In the genomic region with DNA sequence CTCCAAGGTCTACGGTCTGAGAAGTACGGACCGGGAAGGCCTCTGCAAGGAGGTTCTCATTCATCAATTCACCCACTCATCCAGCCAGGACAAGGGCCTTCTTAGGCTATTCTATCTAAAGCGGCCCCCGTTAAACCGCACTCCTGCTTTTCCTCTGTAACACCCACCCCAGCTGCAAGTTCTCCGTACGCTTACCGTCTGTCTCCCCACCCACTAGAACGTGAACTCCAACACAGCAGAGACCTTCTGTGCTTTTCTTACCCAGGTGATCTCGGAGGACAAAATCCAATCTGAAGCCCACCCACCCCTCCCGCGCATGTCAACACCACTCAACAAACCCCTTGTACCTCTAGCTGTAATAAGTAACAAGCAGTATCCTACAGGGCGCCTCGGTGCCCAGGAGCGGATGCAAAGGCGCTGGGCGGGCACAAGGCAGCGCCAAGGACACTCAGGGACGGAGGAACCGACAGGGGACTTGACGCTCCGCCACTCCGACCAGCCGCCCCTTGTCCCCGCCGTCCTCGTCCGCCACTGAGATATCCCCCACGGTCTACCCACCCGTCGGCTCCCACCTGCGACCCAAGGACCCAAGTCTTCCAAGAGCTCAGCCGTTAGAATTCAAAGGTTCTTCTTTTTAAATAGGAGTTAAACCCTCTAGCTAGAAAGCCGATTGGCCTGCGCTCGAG, we compare ENCODE assay signal across 1 cellular context.
TF ChIP-seq lines count a peak whose summit lies in the region.

A gene (minus strand): TSS at position 620 of the 686 bp plus-strand sequence. CDS start 4,018 bp downstream, outside the sequence.

TF ChIP-seq in HepG2, 621 proteins besides CTCF, POLR2A, EP300 and RAD21 (continued from another document and continues in another):
- TF ChIP-seq, protein P1, sequence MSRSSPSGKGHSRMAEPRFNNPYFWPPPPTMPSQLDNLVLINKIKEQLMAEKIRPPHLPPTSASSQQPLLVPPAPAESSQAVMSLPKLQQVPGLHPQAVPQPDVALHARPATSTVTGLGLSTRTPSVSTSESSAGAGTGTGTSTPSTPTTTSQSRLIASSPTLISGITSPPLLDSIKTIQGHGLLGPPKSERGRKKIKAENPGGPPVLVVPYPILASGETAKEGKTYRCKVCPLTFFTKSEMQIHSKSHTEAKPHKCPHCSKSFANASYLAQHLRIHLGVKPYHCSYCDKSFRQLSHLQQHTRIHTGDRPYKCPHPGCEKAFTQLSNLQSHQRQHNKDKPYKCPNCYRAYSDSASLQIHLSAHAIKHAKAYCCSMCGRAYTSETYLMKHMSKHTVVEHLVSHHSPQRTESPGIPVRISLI (CRISPR knock-in tag; IDR thresholded peaks at IDR 0.05; ENCODE audit: borderline replicate concordance): peak; percentile 50; the same call in 1 of the 2 replicates
- TF ChIP-seq ZNF558 (CRISPR knock-in tag; IDR thresholded peaks at IDR 0.05; ENCODE audit: borderline replicate concordance): peak; percentile 53
- 0 out of 2 replicates have a peak, but pooled peaks have one; percentile 31 for TF ChIP-seq RARG (CRISPR knock-in tag; IDR thresholded peaks at IDR 0.05; ENCODE audit: low read depth)
- 0 out of 2 replicates have a peak, but pooled peaks have one; percentile 47 for TF ChIP-seq ZNF354B (CRISPR knock-in tag; IDR thresholded peaks at IDR 0.05)
- TF ChIP-seq ZNF772 (CRISPR knock-in tag; IDR thresholded peaks at IDR 0.05): peak; percentile 5; the same call in 1 of the 2 replicates
- TF ChIP-seq ZFX (CRISPR knock-in tag; IDR thresholded peaks at IDR 0.05; ENCODE audit: low read depth): no peak
- TF ChIP-seq, protein P2, sequence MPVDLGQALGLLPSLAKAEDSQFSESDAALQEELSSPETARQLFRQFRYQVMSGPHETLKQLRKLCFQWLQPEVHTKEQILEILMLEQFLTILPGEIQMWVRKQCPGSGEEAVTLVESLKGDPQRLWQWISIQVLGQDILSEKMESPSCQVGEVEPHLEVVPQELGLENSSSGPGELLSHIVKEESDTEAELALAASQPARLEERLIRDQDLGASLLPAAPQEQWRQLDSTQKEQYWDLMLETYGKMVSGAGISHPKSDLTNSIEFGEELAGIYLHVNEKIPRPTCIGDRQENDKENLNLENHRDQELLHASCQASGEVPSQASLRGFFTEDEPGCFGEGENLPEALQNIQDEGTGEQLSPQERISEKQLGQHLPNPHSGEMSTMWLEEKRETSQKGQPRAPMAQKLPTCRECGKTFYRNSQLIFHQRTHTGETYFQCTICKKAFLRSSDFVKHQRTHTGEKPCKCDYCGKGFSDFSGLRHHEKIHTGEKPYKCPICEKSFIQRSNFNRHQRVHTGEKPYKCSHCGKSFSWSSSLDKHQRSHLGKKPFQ (CRISPR knock-in tag; IDR thresholded peaks at IDR 0.05; ENCODE audit: insufficient replicate concordance): peak; percentile 73
- TF ChIP-seq, protein P3, sequence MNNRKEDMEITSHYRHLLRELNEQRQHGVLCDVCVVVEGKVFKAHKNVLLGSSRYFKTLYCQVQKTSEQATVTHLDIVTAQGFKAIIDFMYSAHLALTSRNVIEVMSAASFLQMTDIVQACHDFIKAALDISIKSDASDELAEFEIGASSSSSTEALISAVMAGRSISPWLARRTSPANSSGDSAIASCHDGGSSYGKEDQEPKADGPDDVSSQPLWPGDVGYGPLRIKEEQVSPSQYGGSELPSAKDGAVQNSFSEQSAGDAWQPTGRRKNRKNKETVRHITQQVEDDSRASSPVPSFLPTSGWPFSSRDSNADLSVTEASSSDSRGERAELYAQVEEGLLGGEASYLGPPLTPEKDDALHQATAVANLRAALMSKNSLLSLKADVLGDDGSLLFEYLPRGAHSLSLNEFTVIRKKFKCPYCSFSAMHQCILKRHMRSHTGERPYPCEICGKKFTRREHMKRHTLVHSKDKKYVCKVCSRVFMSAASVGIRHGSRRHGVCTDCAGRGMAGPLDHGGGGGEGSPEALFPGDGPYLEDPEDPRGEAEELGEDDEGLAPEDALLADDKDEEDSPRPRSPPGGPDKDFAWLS (CRISPR knock-in tag; IDR thresholded peaks at IDR 0.05; ENCODE audit: borderline replicate concordance): 0 out of 2 replicates have a peak, but pooled peaks have one; percentile 39
- no peak for TF ChIP-seq ZNF264 (CRISPR knock-in tag; IDR thresholded peaks at IDR 0.05)
- peak; percentile 16; the same call in 1 of the 2 replicates for TF ChIP-seq ZNF343 (CRISPR knock-in tag; IDR thresholded peaks at IDR 0.05)
- TF ChIP-seq LCORL (IDR thresholded peaks at IDR 0.05): no peak
- no peak for TF ChIP-seq LCORL (CRISPR knock-in tag; IDR thresholded peaks at IDR 0.05)
- TF ChIP-seq, protein P4, sequence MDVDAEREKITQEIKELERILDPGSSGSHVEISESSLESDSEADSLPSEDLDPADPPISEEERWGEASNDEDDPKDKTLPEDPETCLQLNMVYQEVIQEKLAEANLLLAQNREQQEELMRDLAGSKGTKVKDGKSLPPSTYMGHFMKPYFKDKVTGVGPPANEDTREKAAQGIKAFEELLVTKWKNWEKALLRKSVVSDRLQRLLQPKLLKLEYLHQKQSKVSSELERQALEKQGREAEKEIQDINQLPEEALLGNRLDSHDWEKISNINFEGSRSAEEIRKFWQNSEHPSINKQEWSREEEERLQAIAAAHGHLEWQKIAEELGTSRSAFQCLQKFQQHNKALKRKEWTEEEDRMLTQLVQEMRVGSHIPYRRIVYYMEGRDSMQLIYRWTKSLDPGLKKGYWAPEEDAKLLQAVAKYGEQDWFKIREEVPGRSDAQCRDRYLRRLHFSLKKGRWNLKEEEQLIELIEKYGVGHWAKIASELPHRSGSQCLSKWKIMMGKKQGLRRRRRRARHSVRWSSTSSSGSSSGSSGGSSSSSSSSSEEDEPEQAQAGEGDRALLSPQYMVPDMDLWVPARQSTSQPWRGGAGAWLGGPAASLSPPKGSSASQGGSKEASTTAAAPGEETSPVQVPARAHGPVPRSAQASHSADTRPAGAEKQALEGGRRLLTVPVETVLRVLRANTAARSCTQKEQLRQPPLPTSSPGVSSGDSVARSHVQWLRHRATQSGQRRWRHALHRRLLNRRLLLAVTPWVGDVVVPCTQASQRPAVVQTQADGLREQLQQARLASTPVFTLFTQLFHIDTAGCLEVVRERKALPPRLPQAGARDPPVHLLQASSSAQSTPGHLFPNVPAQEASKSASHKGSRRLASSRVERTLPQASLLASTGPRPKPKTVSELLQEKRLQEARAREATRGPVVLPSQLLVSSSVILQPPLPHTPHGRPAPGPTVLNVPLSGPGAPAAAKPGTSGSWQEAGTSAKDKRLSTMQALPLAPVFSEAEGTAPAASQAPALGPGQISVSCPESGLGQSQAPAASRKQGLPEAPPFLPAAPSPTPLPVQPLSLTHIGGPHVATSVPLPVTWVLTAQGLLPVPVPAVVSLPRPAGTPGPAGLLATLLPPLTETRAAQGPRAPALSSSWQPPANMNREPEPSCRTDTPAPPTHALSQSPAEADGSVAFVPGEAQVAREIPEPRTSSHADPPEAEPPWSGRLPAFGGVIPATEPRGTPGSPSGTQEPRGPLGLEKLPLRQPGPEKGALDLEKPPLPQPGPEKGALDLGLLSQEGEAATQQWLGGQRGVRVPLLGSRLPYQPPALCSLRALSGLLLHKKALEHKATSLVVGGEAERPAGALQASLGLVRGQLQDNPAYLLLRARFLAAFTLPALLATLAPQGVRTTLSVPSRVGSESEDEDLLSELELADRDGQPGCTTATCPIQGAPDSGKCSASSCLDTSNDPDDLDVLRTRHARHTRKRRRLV (CRISPR knock-in tag; IDR thresholded peaks at IDR 0.05): peak; percentile 78
- TF ChIP-seq PHF8 (CRISPR knock-in tag; IDR thresholded peaks at IDR 0.05): 0 out of 2 replicates have a peak, but pooled peaks have one; percentile 6
- TF ChIP-seq SNAI1 (CRISPR knock-in tag; IDR thresholded peaks at IDR 0.05; ENCODE audit: borderline replicate concordance): peak; percentile 96; the same call in 1 of the 2 replicates
- TF ChIP-seq, protein P5, sequence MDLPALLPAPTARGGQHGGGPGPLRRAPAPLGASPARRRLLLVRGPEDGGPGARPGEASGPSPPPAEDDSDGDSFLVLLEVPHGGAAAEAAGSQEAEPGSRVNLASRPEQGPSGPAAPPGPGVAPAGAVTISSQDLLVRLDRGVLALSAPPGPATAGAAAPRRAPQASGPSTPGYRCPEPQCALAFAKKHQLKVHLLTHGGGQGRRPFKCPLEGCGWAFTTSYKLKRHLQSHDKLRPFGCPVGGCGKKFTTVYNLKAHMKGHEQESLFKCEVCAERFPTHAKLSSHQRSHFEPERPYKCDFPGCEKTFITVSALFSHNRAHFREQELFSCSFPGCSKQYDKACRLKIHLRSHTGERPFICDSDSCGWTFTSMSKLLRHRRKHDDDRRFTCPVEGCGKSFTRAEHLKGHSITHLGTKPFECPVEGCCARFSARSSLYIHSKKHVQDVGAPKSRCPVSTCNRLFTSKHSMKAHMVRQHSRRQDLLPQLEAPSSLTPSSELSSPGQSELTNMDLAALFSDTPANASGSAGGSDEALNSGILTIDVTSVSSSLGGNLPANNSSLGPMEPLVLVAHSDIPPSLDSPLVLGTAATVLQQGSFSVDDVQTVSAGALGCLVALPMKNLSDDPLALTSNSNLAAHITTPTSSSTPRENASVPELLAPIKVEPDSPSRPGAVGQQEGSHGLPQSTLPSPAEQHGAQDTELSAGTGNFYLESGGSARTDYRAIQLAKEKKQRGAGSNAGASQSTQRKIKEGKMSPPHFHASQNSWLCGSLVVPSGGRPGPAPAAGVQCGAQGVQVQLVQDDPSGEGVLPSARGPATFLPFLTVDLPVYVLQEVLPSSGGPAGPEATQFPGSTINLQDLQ (CRISPR knock-in tag; IDR thresholded peaks at IDR 0.05): peak; percentile 26; the same call in 1 of the 2 replicates
- no peak for TF ChIP-seq ZKSCAN1 (IDR thresholded peaks at IDR 0.05; ENCODE audit: low read length)
- TF ChIP-seq, protein P6, sequence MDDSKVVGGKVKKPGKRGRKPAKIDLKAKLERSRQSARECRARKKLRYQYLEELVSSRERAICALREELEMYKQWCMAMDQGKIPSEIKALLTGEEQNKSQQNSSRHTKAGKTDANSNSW (CRISPR knock-in tag; IDR thresholded peaks at IDR 0.05; ENCODE audit: borderline replicate concordance): no peak
- TF ChIP-seq, protein P7, sequence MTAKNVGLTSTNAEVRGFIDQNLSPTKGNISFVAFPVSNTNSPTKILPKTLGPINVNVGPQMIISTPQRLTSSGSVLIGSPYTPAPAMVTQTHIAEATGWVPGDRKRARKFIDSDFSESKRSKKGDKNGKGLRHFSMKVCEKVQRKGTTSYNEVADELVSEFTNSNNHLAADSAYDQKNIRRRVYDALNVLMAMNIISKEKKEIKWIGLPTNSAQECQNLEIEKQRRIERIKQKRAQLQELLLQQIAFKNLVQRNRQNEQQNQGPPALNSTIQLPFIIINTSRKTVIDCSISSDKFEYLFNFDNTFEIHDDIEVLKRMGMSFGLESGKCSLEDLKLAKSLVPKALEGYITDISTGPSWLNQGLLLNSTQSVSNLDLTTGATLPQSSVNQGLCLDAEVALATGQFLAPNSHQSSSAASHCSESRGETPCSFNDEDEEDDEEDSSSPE (CRISPR knock-in tag; IDR thresholded peaks at IDR 0.05): no peak
- TF ChIP-seq EED (CRISPR knock-in tag; IDR thresholded peaks at IDR 0.05): peak; percentile 44; the same call in 1 of the 2 replicates
- 0 out of 2 replicates have a peak, but pooled peaks have one; percentile 16 for TF ChIP-seq ZBTB8A (CRISPR knock-in tag; IDR thresholded peaks at IDR 0.05; ENCODE audit: borderline replicate concordance, low read depth)
- no peak for TF ChIP-seq JUND (CRISPR knock-in tag; IDR thresholded peaks at IDR 0.05)
- peak; percentile 58 for TF ChIP-seq AGO2 (optimal IDR thresholded peaks at IDR 0.05; ENCODE audit: low read depth, low read length)
- TF ChIP-seq, protein P8, sequence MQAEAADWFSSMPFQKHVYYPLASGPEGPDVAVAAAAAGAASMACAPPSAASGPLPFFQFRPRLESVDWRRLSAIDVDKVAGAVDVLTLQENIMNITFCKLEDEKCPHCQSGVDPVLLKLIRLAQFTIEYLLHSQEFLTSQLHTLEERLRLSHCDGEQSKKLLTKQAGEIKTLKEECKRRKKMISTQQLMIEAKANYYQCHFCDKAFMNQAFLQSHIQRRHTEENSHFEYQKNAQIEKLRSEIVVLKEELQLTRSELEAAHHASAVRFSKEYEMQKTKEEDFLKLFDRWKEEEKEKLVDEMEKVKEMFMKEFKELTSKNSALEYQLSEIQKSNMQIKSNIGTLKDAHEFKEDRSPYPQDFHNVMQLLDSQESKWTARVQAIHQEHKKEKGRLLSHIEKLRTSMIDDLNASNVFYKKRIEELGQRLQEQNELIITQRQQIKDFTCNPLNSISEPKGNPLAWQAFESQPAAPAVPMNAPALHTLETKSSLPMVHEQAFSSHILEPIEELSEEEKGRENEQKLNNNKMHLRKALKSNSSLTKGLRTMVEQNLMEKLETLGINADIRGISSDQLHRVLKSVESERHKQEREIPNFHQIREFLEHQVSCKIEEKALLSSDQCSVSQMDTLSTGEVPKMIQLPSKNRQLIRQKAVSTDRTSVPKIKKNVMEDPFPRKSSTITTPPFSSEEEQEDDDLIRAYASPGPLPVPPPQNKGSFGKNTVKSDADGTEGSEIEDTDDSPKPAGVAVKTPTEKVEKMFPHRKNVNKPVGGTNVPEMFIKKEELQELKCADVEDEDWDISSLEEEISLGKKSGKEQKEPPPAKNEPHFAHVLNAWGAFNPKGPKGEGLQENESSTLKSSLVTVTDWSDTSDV (CRISPR knock-in tag; IDR thresholded peaks at IDR 0.05): 0 out of 2 replicates have a peak, but pooled peaks have one; percentile 35
- TF ChIP-seq XBP1 (CRISPR knock-in tag; IDR thresholded peaks at IDR 0.05): no peak
- TF ChIP-seq, protein P9, sequence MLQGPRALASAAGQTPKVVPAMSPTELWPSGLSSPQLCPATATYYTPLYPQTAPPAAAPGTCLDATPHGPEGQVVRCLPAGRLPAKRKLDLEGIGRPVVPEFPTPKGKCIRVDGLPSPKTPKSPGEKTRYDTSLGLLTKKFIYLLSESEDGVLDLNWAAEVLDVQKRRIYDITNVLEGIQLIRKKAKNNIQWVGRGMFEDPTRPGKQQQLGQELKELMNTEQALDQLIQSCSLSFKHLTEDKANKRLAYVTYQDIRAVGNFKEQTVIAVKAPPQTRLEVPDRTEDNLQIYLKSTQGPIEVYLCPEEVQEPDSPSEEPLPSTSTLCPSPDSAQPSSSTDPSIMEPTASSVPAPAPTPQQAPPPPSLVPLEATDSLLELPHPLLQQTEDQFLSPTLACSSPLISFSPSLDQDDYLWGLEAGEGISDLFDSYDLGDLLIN (CRISPR knock-in tag; IDR thresholded peaks at IDR 0.05; ENCODE audit: borderline replicate concordance): peak; percentile 50; the same call in 1 of the 2 replicates
- TF ChIP-seq ZMYM3 (CRISPR knock-in tag; IDR thresholded peaks at IDR 0.05): no peak
- TF ChIP-seq MED8 (CRISPR knock-in tag; IDR thresholded peaks at IDR 0.05; ENCODE audit: insufficient replicate concordance): peak; percentile 10
- 0 out of 2 replicates have a peak, but pooled peaks have one; percentile 76 for TF ChIP-seq ZNF761 (CRISPR knock-in tag; conservative IDR thresholded peaks at IDR 0.05)
- TF ChIP-seq ZNF768 (CRISPR knock-in tag; IDR thresholded peaks at IDR 0.05): no peak; the same call in 1 of the 2 replicates
- TF ChIP-seq, protein P10, sequence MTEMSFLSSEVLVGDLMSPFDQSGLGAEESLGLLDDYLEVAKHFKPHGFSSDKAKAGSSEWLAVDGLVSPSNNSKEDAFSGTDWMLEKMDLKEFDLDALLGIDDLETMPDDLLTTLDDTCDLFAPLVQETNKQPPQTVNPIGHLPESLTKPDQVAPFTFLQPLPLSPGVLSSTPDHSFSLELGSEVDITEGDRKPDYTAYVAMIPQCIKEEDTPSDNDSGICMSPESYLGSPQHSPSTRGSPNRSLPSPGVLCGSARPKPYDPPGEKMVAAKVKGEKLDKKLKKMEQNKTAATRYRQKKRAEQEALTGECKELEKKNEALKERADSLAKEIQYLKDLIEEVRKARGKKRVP (CRISPR knock-in tag; IDR thresholded peaks at IDR 0.05): 0 out of 4 replicates have a peak, but pooled peaks of 1 of the 2 experiments have one; percentile 55
- TF ChIP-seq ZNF563 (CRISPR knock-in tag; IDR thresholded peaks at IDR 0.05): peak; percentile 55; the same call in 1 of the 2 replicates
- TF ChIP-seq ZC3H4 (CRISPR knock-in tag; IDR thresholded peaks at IDR 0.05; ENCODE audit: borderline replicate concordance): 0 out of 2 replicates have a peak, but pooled peaks have one; percentile 21
